ENCODE assay signal across 8 cellular contexts in the genomic region with DNA sequence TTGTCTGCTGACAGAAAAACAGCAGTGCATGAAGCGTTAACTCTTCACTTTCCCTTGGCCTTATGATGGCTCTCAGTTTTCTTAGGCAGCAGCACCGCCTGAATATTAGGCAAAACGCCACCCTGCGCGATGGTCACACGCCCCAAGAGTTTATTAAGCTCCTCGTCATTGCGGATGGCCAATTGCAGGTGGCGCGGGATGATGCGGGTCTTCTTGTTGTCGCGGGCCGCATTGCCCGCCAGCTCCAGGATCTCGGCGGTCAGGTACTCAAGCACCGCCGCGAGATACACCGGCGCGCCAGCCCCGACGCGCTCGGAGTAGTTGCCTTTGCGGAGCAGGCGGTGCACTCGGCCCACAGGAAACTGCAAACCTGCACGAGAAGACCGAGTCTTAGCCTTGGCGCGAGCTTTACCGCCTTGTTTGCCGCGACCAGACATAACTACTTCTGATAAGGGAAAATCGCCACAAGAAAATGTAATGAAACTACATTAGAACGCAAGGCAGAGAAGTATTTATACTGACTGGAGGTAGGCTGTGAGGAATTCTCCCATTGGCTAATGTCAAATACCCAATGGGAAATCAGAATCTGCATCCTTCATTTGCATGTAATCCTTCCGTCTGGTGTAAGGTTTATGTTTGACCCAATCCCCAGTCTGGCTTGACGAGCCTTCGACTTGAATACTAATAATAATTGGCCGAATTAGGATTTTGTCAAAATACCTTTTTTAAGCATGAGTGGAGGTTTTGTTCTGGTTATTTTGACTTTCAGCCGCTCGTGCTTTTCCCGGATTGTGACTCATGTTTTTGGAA. TPM values are rescaled to one million over a fixed set of nuclear protein-coding genes. Genes with fewer than 3 reads are reported as not detected.
DNase-seq lines count a peak whose midpoint lies in the region; ATAC-seq and TF ChIP-seq lines count a peak whose summit lies in the region.

No MANE protein-coding gene starts in this region.

- no peaks in the 10 kb centered on the region for H3K79me1 ChIP-seq in H9 (ENCODE audit: insufficient read depth, low read depth, low read length, poor library complexity, severe bottlenecking)

- H4K91ac ChIP-seq in H9 (ENCODE audit: insufficient read length, low read depth, low read length), result no peak overlapping the region

- TF ChIP-seq CTCF in GM06990 (IDR thresholded peaks at IDR 0.05; ENCODE audit: insufficient read depth, low read length, poor library complexity, severe bottlenecking) (no peak), H9 (conservative IDR thresholded peaks at IDR 0.05) (no peak), foreskin keratinocyte (conservative IDR thresholded peaks at IDR 0.05) (no peak), neural progenitor cell (IDR thresholded peaks at IDR 0.05) (no peak)

- peak overlapping the region; percentile 99 for H2BK120ac ChIP-seq in H9 (ENCODE audit: low read depth, low read length, poor library complexity, severe bottlenecking)

- peak overlapping the region; percentile 85 to 95 for H3K4me3 Mint-ChIP-seq in H9
- H3K4me3 Mint-ChIP-seq in activated naive CD4-positive, alpha-beta T cell treated with anti-CD3 and anti-CD28 coated beads, Interleukin-2, amount 10 ng/mL, durations not matched to agents 7 days and 5 days, result peak overlapping the region; percentile 89
- peak overlapping the region; percentile 95 for H3K4me3 Mint-ChIP-seq in neural progenitor cell

- H2AK5ac ChIP-seq in H9 (ENCODE audit: insufficient read length, low read length), result no peak overlapping the region

- H3K9me3 Mint-ChIP-seq in H9 (no peaks in the 10 kb centered on the region; a peak in 1 of 5 replicates), neural progenitor cell (no peaks in the 10 kb centered on the region)
- no peaks in the 10 kb centered on the region for H3K9me3 Mint-ChIP-seq in activated naive CD4-positive, alpha-beta T cell treated with anti-CD3 and anti-CD28 coated beads, Interleukin-2, amount 10 ng/mL, durations not matched to agents 7 days and 5 days

- peak overlapping the region; percentile 7 for H2BK5ac ChIP-seq in H9 (ENCODE audit: insufficient read length, low read length)

- H4K20me1 ChIP-seq in H9 (ENCODE audit: control insufficient read depth, insufficient read depth, insufficient read length) (no peaks in the 10 kb centered on the region), neural progenitor cell (ENCODE audit: low read depth) (no peaks in the 10 kb centered on the region)

- H3K27ac Mint-ChIP-seq in H9 (peak overlapping the region; percentile 98 to 100 (median 99)), neural progenitor cell (peak overlapping the region; percentile 80)
- H3K27ac Mint-ChIP-seq in activated naive CD4-positive, alpha-beta T cell treated with anti-CD3 and anti-CD28 coated beads, Interleukin-2, amount 10 ng/mL, durations not matched to agents 7 days and 5 days, result peak overlapping the region; percentile 99

- H3T11ph ChIP-seq in H9 (ENCODE audit: low read length), result peak overlapping the region; percentile 77

- no peaks in the 10 kb centered on the region for H3K9me3 ChIP-seq in H9 (ENCODE audit: control insufficient read depth, low read depth, low read length)
- no peaks in the 10 kb centered on the region for H3K9me3 ChIP-seq in neural progenitor cell (ENCODE audit: low read depth)

- no peak overlapping the region for H2BK12ac ChIP-seq in H9 (ENCODE audit: insufficient read length, low read depth, low read length)

- H3F3A ChIP-seq in neural progenitor cell (ENCODE audit: low read depth), result peaks cover 66% of the 10 kb centered on the region

- H3K56ac ChIP-seq in H9 (ENCODE audit: insufficient read length, low read depth, low read length), result peak overlapping the region; percentile 69

- peaks cover 24% of the 10 kb centered on the region for H3K23me2 ChIP-seq in H9 (ENCODE audit: insufficient read length, low read depth, low read length, poor library complexity, severe bottlenecking)

- H3K4me1 Mint-ChIP-seq in H9, result peaks cover 45 to 55% of the 10 kb centered on the region in 2 experiments
- peaks cover 60% of the 10 kb centered on the region for H3K4me1 Mint-ChIP-seq in activated naive CD4-positive, alpha-beta T cell treated with anti-CD3 and anti-CD28 coated beads, Interleukin-2, amount 10 ng/mL, durations not matched to agents 7 days and 5 days
- H3K4me1 Mint-ChIP-seq in neural progenitor cell, result peaks cover 52% of the 10 kb centered on the region

- peak overlapping the region; percentile 90; the same call in 1 of the 2 replicates for H3K4ac ChIP-seq in H9 (ENCODE audit: low read depth, low read length)

- peak overlapping the region; percentile 19 for H4K5ac ChIP-seq in H9 (ENCODE audit: insufficient read length, low read depth, low read length)

- no peaks in the 10 kb centered on the region for H3K36me3 ChIP-seq in GM06990 (ENCODE audit: control insufficient read depth, insufficient read depth, low read length)
- H3K36me3 ChIP-seq in neural progenitor cell, result no peaks in the 10 kb centered on the region

- no peaks in the 10 kb centered on the region; the same call in none of the 2 replicates for H3K27me3 Mint-ChIP-seq in H9 (ENCODE audit: low read depth)
- no peaks in the 10 kb centered on the region for H3K27me3 Mint-ChIP-seq in activated naive CD4-positive, alpha-beta T cell treated with anti-CD3 and anti-CD28 coated beads, Interleukin-2, amount 10 ng/mL, durations not matched to agents 7 days and 5 days
- peaks cover 8% of the 10 kb centered on the region for H3K27me3 Mint-ChIP-seq in neural progenitor cell (ENCODE audit: insufficient read depth, low read depth)

- no peaks in the 10 kb centered on the region for H3K4me1 ChIP-seq in H9 (ENCODE audit: insufficient read depth, low read length)
- peaks cover 8% of the 10 kb centered on the region for H3K4me1 ChIP-seq in foreskin keratinocyte
- peaks cover 36% of the 10 kb centered on the region for H3K4me1 ChIP-seq in neural progenitor cell

- CTCF ChIA-PET in activated naive CD4-positive, alpha-beta T cell treated with anti-CD3 and anti-CD28 coated beads, Interleukin-2, amount 10 ng/mL, durations not matched to agents 7 days and 5 days (lab: Charles Lee), result interaction anchor here (5.0 kb wide), 1 partner anchor 11 kb away, joined by 28 read pairs; a partner anchor contains a TSS

- no CpG with 5 or more reads among the region's 46 CpGs for WGBS in H9 (ENCODE audit: extremely low coverage, insufficient read length, low lambda C conversion rate)

- peak; percentile 70 for ATAC-seq in foreskin keratinocyte

- peak; percentile 94 for DNase-seq in GM06990 (ENCODE audit: extremely low read depth, insufficient read length)
- DNase-seq in H9, result peak; percentile 76
- peak; percentile 98 for DNase-seq in Kasumi-1 (lab: John Stamatoyannopoulos, UW)
- peak; percentile 89 for DNase-seq in RPMI8226
- peak; percentile 82 for DNase-seq in activated naive CD4-positive, alpha-beta T cell treated with anti-CD3 and anti-CD28 coated beads, Interleukin-2, amount 10 ng/mL, durations not matched to agents 7 days and 5 days
- peak; percentile 93 to 97 for DNase-seq in foreskin keratinocyte
- peak; percentile 87 for DNase-seq in neural progenitor cell (ENCODE audit: low spot score)
- no peak for DNase-seq in NCI-H128 (lab: John Stamatoyannopoulos, UW; ENCODE audit: unreplicated experiment)

- H3K36me3 Mint-ChIP-seq in H9 (ENCODE audit: insufficient read depth in 1 of 3, low read depth in 3 of 3), result no peaks in the 10 kb centered on the region
- peaks cover 4% of the 10 kb centered on the region for H3K36me3 Mint-ChIP-seq in activated naive CD4-positive, alpha-beta T cell treated with anti-CD3 and anti-CD28 coated beads, Interleukin-2, amount 10 ng/mL, durations not matched to agents 7 days and 5 days
- H3K36me3 Mint-ChIP-seq in neural progenitor cell, result no peaks in the 10 kb centered on the region

- H2BK15ac ChIP-seq in H9 (ENCODE audit: low read depth, low read length), result no peak overlapping the region

- peak overlapping the region; percentile 97 for H2BK20ac ChIP-seq in H9 (ENCODE audit: low read depth, low read length, poor library complexity, severe bottlenecking)

- H3K79me2 ChIP-seq in H9 (ENCODE audit: insufficient read depth, low read length) (no peaks in the 10 kb centered on the region), neural progenitor cell (ENCODE audit: low read depth) (peaks cover 5% of the 10 kb centered on the region)

- peak overlapping the region; percentile 93 for H3K18ac ChIP-seq in H9 (ENCODE audit: insufficient read length, low read depth, low read length)

- H3K27me3 ChIP-seq in GM06990 (replicated peaks; ENCODE audit: control insufficient read depth, insufficient read depth, low read length), result no peaks in the 10 kb centered on the region
- no peaks in the 10 kb centered on the region for H3K27me3 ChIP-seq in H9 (ENCODE audit: insufficient read depth, low read length)
- no peaks in the 10 kb centered on the region for H3K27me3 ChIP-seq in foreskin keratinocyte
- no peaks in the 10 kb centered on the region for H3K27me3 ChIP-seq in neural progenitor cell

- H4K8ac ChIP-seq in H9 (replicated peaks; ENCODE audit: insufficient read length, low read depth, low read length), result no peak overlapping the region

- H3K4me2 ChIP-seq in H9 (ENCODE audit: insufficient read depth, insufficient read length, low read length), result peak overlapping the region; percentile 94
- H3K4me2 ChIP-seq in neural progenitor cell, result peak overlapping the region; percentile 91

- peak overlapping the region; percentile 60 for H3K4me3 ChIP-seq in GM06990 (replicated peaks; ENCODE audit: low read depth, low read length)
- H3K4me3 ChIP-seq in neural progenitor cell, result peak overlapping the region; percentile 68

- peak overlapping the region; percentile 95 for H3K9ac ChIP-seq in H9 (ENCODE audit: extremely low read depth, insufficient read length, low read length)
- peak overlapping the region; percentile 38 for H3K9ac ChIP-seq in neural progenitor cell

- H2AFZ ChIP-seq in H9 (ENCODE audit: low read length) (no peak overlapping the region), neural progenitor cell (replicated peaks) (no peak overlapping the region)

- H3K27ac ChIP-seq in H9 (ENCODE audit: insufficient read length, low read depth, low read length) (peak overlapping the region; percentile 97), foreskin keratinocyte (peak overlapping the region; percentile 72), neural progenitor cell (peak overlapping the region; percentile 77)

- peak overlapping the region; percentile 83; the same call in 1 of the 2 replicates for H3K14ac ChIP-seq in H9 (ENCODE audit: insufficient read depth, low read length)

- no peak overlapping the region for H3K23ac ChIP-seq in H9 (ENCODE audit: insufficient read length, low read depth, low read length)

RNA-seq across cellular contexts. Expression of a gene that starts 53.9 kb away (rescaled TPM):
- total RNA-seq in H9 (2021) (0.29 and 0.98 TPM in 2 replicates), foreskin keratinocyte (13.2 and 13.6 TPM in 2 replicates), neural progenitor cell (ENCODE audit: low replicate concordance) (0.43 and 1.5 TPM in 2 replicates)
- 4.2 and 5.1 TPM in 2 replicates for polyA plus RNA-seq in foreskin keratinocyte
